8 cellular contexts compared by ENCODE assay signal in genomic region chr11:287821-288327, GRCh38. TPM values are rescaled to one million over a fixed set of nuclear protein-coding genes. Genes with fewer than 3 reads are reported as not detected.
A peak's percentile ranks its signal among the peaks of the same experiment; 100 is the strongest.
DNase-seq lines count a peak whose midpoint lies in the region; ATAC-seq and TF ChIP-seq lines count a peak whose summit lies in the region.

No MANE protein-coding gene starts in this region.

- H3K27me3 ChIP-seq in HCT116 (ENCODE audit: insufficient read depth, low read length), result no peaks in the 10 kb centered on the region
- peaks cover 17% of the 10 kb centered on the region for H3K27me3 ChIP-seq in cardiac muscle cell

- TF ChIP-seq RAD21 in HCT116 (IDR thresholded peaks at IDR 0.05; ENCODE audit: low read depth), result no peak

- ATAC-seq in HCT116 (peak; percentile 41), sciatic nerve (no peak), HG02798 (IDR thresholded peaks at IDR 0.05; ENCODE audit: poor library complexity, unreplicated experiment) (no peak)

- H3K9me3 ChIP-seq in HCT116 (ENCODE audit: control insufficient read depth in 1 of 2, insufficient read depth in 1 of 2, low read depth in 1 of 2, low read length in 2 of 2) (no peaks in the 10 kb centered on the region), cardiac muscle cell (ENCODE audit: low read depth) (no peaks in the 10 kb centered on the region)

- H3K4me1 ChIP-seq in HCT116 (ENCODE audit: control insufficient read depth in 1 of 2, insufficient read depth in 2 of 2, low read length in 2 of 2) (peaks cover 14 to 25% of the 10 kb centered on the region in 2 experiments), cardiac muscle cell (ENCODE audit: low read depth) (no peaks in the 10 kb centered on the region)

- peak overlapping the region; percentile 76 for H3K9ac ChIP-seq in HCT116 (ENCODE audit: low read length)

- peak overlapping the region; percentile 90 for H3K4me2 ChIP-seq in HCT116 (ENCODE audit: low read length)

- H4K20me1 ChIP-seq in HCT116 (ENCODE audit: insufficient read depth), result no peaks in the 10 kb centered on the region

- TF ChIP-seq CTCF in HCT116 (IDR thresholded peaks at IDR 0.05 in 2 of 3, conservative IDR thresholded peaks at IDR 0.05 in 1 of 3; ENCODE audit: borderline replicate concordance in 1 of 3, insufficient read depth in 1 of 3, low read depth in 2 of 3, low read length in 2 of 3), result no peak
- TF ChIP-seq CTCF in cardiac muscle cell (IDR thresholded peaks at IDR 0.05; ENCODE audit: low read depth, low read length), result no peak

- no peak overlapping the region for H2AFZ ChIP-seq in HCT116 (ENCODE audit: low read depth, low read length, poor library complexity, severe bottlenecking)

- POLR2A ChIA-PET in HCT116 (lab: Charles Lee), result no interaction called here

- H3K79me2 ChIP-seq in HCT116 (ENCODE audit: insufficient read depth, low read length), result peaks cover 7% of the 10 kb centered on the region; the same call in 1 of the 2 replicates

- peak overlapping the region; percentile 59 to 72 for H3K4me3 ChIP-seq in HCT116 (replicated peaks in 1 of 2; ENCODE audit: low read depth in 1 of 2, low read length in 2 of 2)
- peak overlapping the region; percentile 72 for H3K4me3 ChIP-seq in cardiac muscle cell

- H3K36me3 ChIP-seq in HCT116 (ENCODE audit: control insufficient read depth in 1 of 2, insufficient read depth in 2 of 2, low read length in 2 of 2), result no peaks in the 10 kb centered on the region; a peak in 1 of 4 replicates
- no peaks in the 10 kb centered on the region for H3K36me3 ChIP-seq in cardiac muscle cell

- no peaks in the 10 kb centered on the region for H3K9me2 ChIP-seq in HCT116 (ENCODE audit: insufficient read depth)

- CTCF ChIA-PET in HCT116 (lab: Charles Lee), result no interaction called here

- H3K27ac ChIP-seq in HCT116 (ENCODE audit: low read depth, low read length) (peak overlapping the region; percentile 79; the same call in 1 of the 2 replicates), cardiac muscle cell (no peak overlapping the region)

- RAD21 ChIA-PET in HCT116 (lab: Charles Lee; ENCODE audit: low non-redundant PET in 1 of 2, low total read pairs in 2 of 2, uncharacterized antibody in 2 of 2, unreplicated experiment in 2 of 2), result no interaction called here

- BruUV-seq in HCT116 (replicated peaks; lab: Mats Ljungman, UMichigan), result TSS peak; percentile 61

- intact Hi-C loops in HCT116 (cut with micrococcal nuclease) (loop anchor here (5.0 kb wide), 1 partner anchor 51 kb away; the partner anchor contains the start of genes PSMD13 and SIRT3), sciatic nerve (cut with DNase I) (no loop called here)

- no peak for TF ChIP-seq POLR2A in HCT116 (IDR thresholded peaks at IDR 0.05; ENCODE audit: borderline replicate concordance, extremely low read depth, insufficient read depth, insufficient read length)

- DNase-seq in HCT116 (ENCODE audit: low read depth, low spot score) (no peak), cardiac muscle cell (ENCODE audit: low read depth in 1 of 2, low spot score in 1 of 2) (no peak), sciatic nerve (ENCODE audit: low spot score) (peak; percentile 64), AG20443 (ENCODE audit: low spot score) (no peak), germinal center (ENCODE audit: low spot score) (no peak), DMS 273 (lab: John Stamatoyannopoulos, UW; ENCODE audit: unreplicated experiment) (no peak)
- peak; percentile 62 for DNase-seq in activated CD8-positive, alpha-beta memory T cell treated with anti-CD3 and anti-CD28 coated beads, Interleukin-2, amount 50 U/mL, for 4 hours

TF ChIP-seq in HCT116, 20 proteins besides CTCF, POLR2A, EP300 and RAD21:
- TF ChIP-seq MAX (IDR thresholded peaks at IDR 0.05), result 0 out of 2 replicates have a peak, but pooled peaks have one; percentile 43
- TF ChIP-seq SRF (IDR thresholded peaks at IDR 0.05; ENCODE audit: low read depth), result no peak

RNA-seq across cellular contexts. Expression of gene PGGHG, which starts 1.1 kb away (rescaled TPM):
- total RNA-seq in HCT116 (2021; ENCODE audit: unreplicated experiment) (57.5 TPM), cardiac muscle cell (29.9 and 88.7 TPM in 2 replicates), sciatic nerve (60.3 TPM)
- polyA plus RNA-seq in HCT116 (2012), result 33.9 and 37.6 TPM in 2 replicates
- polyA plus RNA-seq in cardiac muscle cell, result 33.1 and 42.4 TPM in 2 replicates

RNA-seq across cellular contexts. Expression of gene NLRP6, which starts 9.7 kb away (rescaled TPM):
- total RNA-seq in HCT116 (2021; ENCODE audit: unreplicated experiment), result not detected
- polyA plus RNA-seq in HCT116 (2012), result 0.09 and 0.16 TPM in 2 replicates
- total RNA-seq in cardiac muscle cell, result not detected in 2 replicates
- polyA plus RNA-seq in cardiac muscle cell, result not detected in 2 replicates
- total RNA-seq in sciatic nerve, result 0.36 TPM

RNA-seq across cellular contexts. Expression of gene IFITM5, which starts 11.5 kb away (rescaled TPM):
- total RNA-seq in HCT116 (2021; ENCODE audit: unreplicated experiment), result not detected
- polyA plus RNA-seq in HCT116 (2012), result not detected in 2 replicates
- not detected in 2 replicates for total RNA-seq in cardiac muscle cell
- 0.41 TPM in 1 of 2 replicates, not detected in the other for polyA plus RNA-seq in cardiac muscle cell
- not detected for total RNA-seq in sciatic nerve

RNA-seq across cellular contexts. Expression of gene IFITM2, which starts 19.7 kb away (rescaled TPM):
- 106 TPM for total RNA-seq in HCT116 (2021; ENCODE audit: unreplicated experiment)
- 322 and 372 TPM in 2 replicates for polyA plus RNA-seq in HCT116 (2012)
- 71.6 and 84.8 TPM in 2 replicates for total RNA-seq in cardiac muscle cell
- polyA plus RNA-seq in cardiac muscle cell, result 267 and 368 TPM in 2 replicates
- total RNA-seq in sciatic nerve, result 853 TPM

RNA-seq across cellular contexts. Expression of gene IFITM1, which starts 26.0 kb away (rescaled TPM):
- total RNA-seq in HCT116 (2021; ENCODE audit: unreplicated experiment) (6.1 TPM), cardiac muscle cell (47.2 and 68.9 TPM in 2 replicates), sciatic nerve (344 TPM)
- 7.8 and 10.1 TPM in 2 replicates for polyA plus RNA-seq in HCT116 (2012)
- 74.3 and 154 TPM in 2 replicates for polyA plus RNA-seq in cardiac muscle cell

Comparison
In these comparisons a context has a peak if more than half of its experiments do, and no peak if none do; other contexts are left out.
1. DNase-seq: peak in activated CD8-positive, alpha-beta memory T cell treated with anti-CD3 and anti-CD28 coated beads, Interleukin-2, amount 50 U/mL, for 4 hours (single experiment) and sciatic nerve (single experiment); none in HCT116 (single experiment), cardiac muscle cell (0 of 2), AG20443 (single experiment), germinal center (single experiment) and DMS 273 (single experiment).